8 cellular contexts compared by ENCODE assay signal in genomic region chr5:138463335-138464017, GRCh38. TPM values are rescaled to one million over a fixed set of nuclear protein-coding genes. Genes with fewer than 3 reads are reported as not detected.
DNase-seq lines count a peak whose midpoint lies in the region; ATAC-seq and TF ChIP-seq lines count a peak whose summit lies in the region.

No MANE protein-coding gene starts in this region.

- no peaks in the 10 kb centered on the region for H3K9me3 Mint-ChIP-seq in activated T-cell treated with anti-CD3 and anti-CD28 coated beads, Interleukin-2, amount 50 U/mL, for 24 hours
- no peaks in the 10 kb centered on the region for H3K9me3 Mint-ChIP-seq in activated CD8-positive, alpha-beta T cell treated with anti-CD3 and anti-CD28 coated beads, Interleukin-2, amount 10 ng/mL, durations not matched to agents 7 days and 5 days (ENCODE audit: insufficient read depth)

- peak overlapping the region; percentile 85 for H3K4me3 Mint-ChIP-seq in activated T-cell treated with anti-CD3 and anti-CD28 coated beads, Interleukin-2, amount 50 U/mL, for 24 hours
- peak overlapping the region; percentile 87 for H3K4me3 Mint-ChIP-seq in activated CD8-positive, alpha-beta T cell treated with anti-CD3 and anti-CD28 coated beads, Interleukin-2, amount 10 ng/mL, durations not matched to agents 7 days and 5 days

- ATAC-seq in activated CD8-positive, alpha-beta T cell treated with anti-CD3 and anti-CD28 coated beads, Interleukin-2, amount 10 ng/mL, durations not matched to agents 7 days and 5 days = no peak
- no peak for ATAC-seq in HG03159 (IDR thresholded peaks at IDR 0.05; ENCODE audit: unreplicated experiment)

- H3K36me3 ChIP-seq in right atrium auricular region = peaks cover 18% of the 10 kb centered on the region

- POLR2A ChIA-PET in activated CD8-positive, alpha-beta T cell treated with anti-CD3 and anti-CD28 coated beads, Interleukin-2, amount 10 ng/mL, durations not matched to agents 7 days and 5 days (lab: Charles Lee) = interaction anchor here (0.6 to 3.3 kb wide), 10 partner anchors 8 to 709 kb away, joined by 3 to 32 read pairs (median 10); partner anchors contain the start of genes ETF1, HNRNPA0 and HSPA9

- peak overlapping the region; percentile 95 for H3K27ac Mint-ChIP-seq in activated T-cell treated with anti-CD3 and anti-CD28 coated beads, Interleukin-2, amount 50 U/mL, for 24 hours
- peak overlapping the region; percentile 96 for H3K27ac Mint-ChIP-seq in activated CD8-positive, alpha-beta T cell treated with anti-CD3 and anti-CD28 coated beads, Interleukin-2, amount 10 ng/mL, durations not matched to agents 7 days and 5 days

- no peaks in the 10 kb centered on the region for H3K9me3 ChIP-seq in right atrium auricular region

- peaks cover 64% of the 10 kb centered on the region for H3K4me1 Mint-ChIP-seq in activated T-cell treated with anti-CD3 and anti-CD28 coated beads, Interleukin-2, amount 50 U/mL, for 24 hours (ENCODE audit: low read depth)
- H3K4me1 Mint-ChIP-seq in activated CD8-positive, alpha-beta T cell treated with anti-CD3 and anti-CD28 coated beads, Interleukin-2, amount 10 ng/mL, durations not matched to agents 7 days and 5 days (ENCODE audit: low read depth) = peaks cover 47% of the 10 kb centered on the region

- H3K36me3 Mint-ChIP-seq in activated T-cell treated with anti-CD3 and anti-CD28 coated beads, Interleukin-2, amount 50 U/mL, for 24 hours (ENCODE audit: low read depth) = peaks cover 27% of the 10 kb centered on the region
- peaks cover 9% of the 10 kb centered on the region for H3K36me3 Mint-ChIP-seq in activated CD8-positive, alpha-beta T cell treated with anti-CD3 and anti-CD28 coated beads, Interleukin-2, amount 10 ng/mL, durations not matched to agents 7 days and 5 days (ENCODE audit: low read depth)

- peak; percentile 48 for DNase-seq in activated T-cell treated with anti-CD3 and anti-CD28 coated beads, Interleukin-2, amount 50 U/mL, for 24 hours
- no peak for DNase-seq in activated T-cell treated with anti-CD3 and anti-CD28 coated beads, Interleukin-2, amount 50 U/mL, for 48 hours
- DNase-seq in activated CD8-positive, alpha-beta T cell treated with anti-CD3 and anti-CD28 coated beads, Interleukin-2, amount 10 ng/mL, durations not matched to agents 7 days and 5 days = no peak
- DNase-seq in right atrium auricular region (ENCODE audit: low spot score) = no peak
- no peak for DNase-seq in activated CD8-positive, alpha-beta memory T cell treated with anti-CD3 and anti-CD28 coated beads, Interleukin-2, amount 50 U/mL, for 4 hours
- DNase-seq in cerebellar cortex (ENCODE audit: low spot score) = no peak

- H3K27me3 Mint-ChIP-seq in activated T-cell treated with anti-CD3 and anti-CD28 coated beads, Interleukin-2, amount 50 U/mL, for 24 hours = no peaks in the 10 kb centered on the region
- H3K27me3 Mint-ChIP-seq in activated CD8-positive, alpha-beta T cell treated with anti-CD3 and anti-CD28 coated beads, Interleukin-2, amount 10 ng/mL, durations not matched to agents 7 days and 5 days (ENCODE audit: low read depth) = peaks cover 20% of the 10 kb centered on the region

- TF ChIP-seq CTCF in right atrium auricular region (IDR thresholded peaks at IDR 0.05) = no peak

- no peaks in the 10 kb centered on the region for H3K27me3 ChIP-seq in right atrium auricular region

- CTCF ChIA-PET in activated CD8-positive, alpha-beta T cell treated with anti-CD3 and anti-CD28 coated beads, Interleukin-2, amount 10 ng/mL, durations not matched to agents 7 days and 5 days (lab: Charles Lee) = interaction anchor here (1.5 to 4.2 kb wide), 11 partner anchors 7 to 285 kb away, joined by 3 to 34 read pairs (median 10); partner anchors contain the start of genes BRD8, ETF1, HSPA9 and KDM3B

- peak overlapping the region; percentile 96 to 99 for H3K27ac ChIP-seq in right atrium auricular region
- peak overlapping the region; percentile 52 to 99 (median 94) for H3K27ac ChIP-seq in skin epidermis

- peaks cover 0 to 60% of the 10 kb centered on the region in 2 donors for H3K4me1 ChIP-seq in right atrium auricular region

- H3K4me3 ChIP-seq in right atrium auricular region = peak overlapping the region; percentile 73 to 83
- peak overlapping the region; percentile 64 to 90 (median 77) for H3K4me3 ChIP-seq in skin epidermis

RNA-seq across cellular contexts. Expression of gene EGR1, which starts 1.8 kb away (rescaled TPM):
- total RNA-seq in activated CD8-positive, alpha-beta T cell treated with anti-CD3 and anti-CD28 coated beads, Interleukin-2, amount 10 ng/mL, durations not matched to agents 7 days and 5 days = 10 to 100 TPM in 1 of 2 experiments, 1 to 10 TPM in 1; 8.9 to 10.1 TPM
- total RNA-seq in right atrium auricular region = 10 to 100 TPM; 17.3 to 73.0 TPM

RNA-seq across cellular contexts. Expression of gene REEP2, which starts 24.6 kb away (rescaled TPM):
- 1 to 10 TPM in 1 of 2 experiments, under 1 TPM in 1; 0.68 to 1.1 TPM for total RNA-seq in activated CD8-positive, alpha-beta T cell treated with anti-CD3 and anti-CD28 coated beads, Interleukin-2, amount 10 ng/mL, durations not matched to agents 7 days and 5 days
- total RNA-seq in right atrium auricular region = 10 to 100 TPM; 27.5 to 28.4 TPM

Comparison
In these comparisons a context has a peak if more than half of its experiments do, and no peak if none do; other contexts are left out.
1. RNA of gene REEP2, which starts 24.6 kb away (total RNA-seq): 27.5 to 28.4 TPM in right atrium auricular region; 0.68 to 1.1 TPM in activated CD8-positive, alpha-beta T cell treated with anti-CD3 and anti-CD28 coated beads, Interleukin-2, amount 10 ng/mL, durations not matched to agents 7 days and 5 days; every median in the first group is over 10 times any median in the second.